Comparison of ENCODE assay signal across 15 cellular contexts in the genomic region with DNA sequence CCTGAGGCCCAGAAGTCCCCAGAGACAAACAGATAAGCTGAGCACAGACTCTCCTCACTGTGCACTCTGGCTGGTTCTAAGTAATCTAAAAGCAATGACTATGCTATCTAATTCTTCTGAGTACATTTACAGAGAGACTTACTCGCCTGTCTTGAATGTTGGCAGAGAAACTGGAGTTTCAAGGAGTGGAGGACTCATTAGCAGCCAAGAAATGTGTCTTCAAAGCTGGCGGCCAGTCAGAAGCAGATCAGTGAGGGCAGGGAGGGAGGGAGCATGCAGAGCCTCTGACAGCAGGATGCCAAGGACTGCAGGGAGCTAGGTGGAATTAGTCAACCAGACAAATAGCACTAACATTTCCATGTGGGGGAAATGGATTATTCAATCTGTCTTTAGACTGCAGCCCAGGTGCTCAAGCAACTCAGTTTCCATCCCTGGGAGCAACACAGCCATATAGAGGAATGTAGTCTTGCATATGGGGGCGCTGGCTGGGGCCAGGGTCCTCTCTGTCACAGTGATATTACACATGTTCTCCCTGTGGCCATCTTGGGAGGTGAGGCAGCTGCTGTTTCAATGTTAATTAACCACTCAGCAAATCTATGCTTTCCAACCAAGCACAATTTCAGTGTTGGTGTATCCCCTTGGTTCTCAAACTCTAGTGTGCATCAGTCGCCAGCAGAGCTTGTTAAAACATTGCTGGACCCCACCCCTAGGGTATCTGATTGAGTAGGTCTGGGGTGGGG.
DNase-seq lines count a peak whose midpoint lies in the region; ATAC-seq, FAIRE-seq and TF ChIP-seq lines count a peak whose summit lies in the region.
"Had no signal": no experiment of that assay in that cellular context is flagged by ENCODE, and none has a peak within 500 bp of the region (broad histone marks: within the 10 kb centered on the region; RNA-seq: fewer than 3 reads in every experiment).

No MANE protein-coding gene starts in this region.

- H3K23ac ChIP-seq in mesenchymal stem cell (ENCODE audit: low read length in 2 of 2) = no peak overlapping the region

- no peak overlapping the region for H2AK5ac ChIP-seq in mesenchymal stem cell (ENCODE audit: low read length, severe bottlenecking)

- H3K4me2 ChIP-seq in endothelial cell of umbilical vein (ENCODE audit: insufficient read depth, low read length) (no peak overlapping the region), mesenchymal stem cell (ENCODE audit: low read length, poor library complexity, severe bottlenecking) (no peak overlapping the region)

- dilution Hi-C loops in endothelial cell of umbilical vein (cut with MboI; ENCODE audit: extremely low pct_ligation_motif_present, low sequenced_read_pairs) = no loop called here

- H3K9me3 ChIP-seq in right atrium auricular region (no peaks in the 10 kb centered on the region), endothelial cell of umbilical vein (replicated peaks; ENCODE audit: control insufficient read depth, insufficient read depth, low read length) (no peaks in the 10 kb centered on the region), mesenchymal stem cell (ENCODE audit: control insufficient read depth, low read length) (peaks cover 5% of the 10 kb centered on the region), uterus (no peaks in the 10 kb centered on the region)
- H3K9me3 ChIP-seq: Caco-2, heart left ventricle, thoracic aorta had no signal

- 60% methylated on average over 4 of the region's 4 CpGs for WGBS in mesenchymal stem cell

- DNase-seq in left ventricle myocardium superior = no peak
- DNase-seq in right atrium auricular region (ENCODE audit: low spot score) = no peak
- peak; percentile 20 for DNase-seq in endothelial cell of umbilical vein (ENCODE audit: low read depth, low spot score)
- DNase-seq in mesenchymal stem cell = peak; percentile 6
- DNase-seq in uterus = peak; percentile 28 to 54
- no peak for DNase-seq in DMS53 treated with DMSO at 0.1 percent for 48 hours (lab: John Stamatoyannopoulos, UW; ENCODE audit: unreplicated experiment)
- no peak for DNase-seq in middle frontal gyrus (ENCODE audit: extremely low spot score, low spot score)
- DNase-seq: activated CD4-positive, CD25-positive, alpha-beta regulatory T cell treated with anti-CD3 and anti-CD28 coated beads, Interleukin-2, amount 50 U/mL, for 72 hours; Caco-2; effector memory CD4-positive, alpha-beta T cell; heart left ventricle; left ventricle myocardium inferior; stimulated activated CD4-positive, alpha-beta T cell treated with anti-CD3 and anti-CD28 coated beads, Interleukin-12 subunit alpha, Interleukin-12 subunit beta, amount 100 ng/mL, for 4 hours had no signal

- no peak overlapping the region for H2BK12ac ChIP-seq in mesenchymal stem cell (ENCODE audit: low read length in 2 of 2)

- no peaks in the 10 kb centered on the region for H3K4me1 ChIP-seq in right atrium auricular region
- peaks cover 47% of the 10 kb centered on the region for H3K4me1 ChIP-seq in endothelial cell of umbilical vein (ENCODE audit: control insufficient read depth, extremely low read depth, insufficient read depth, low read length)
- H3K4me1 ChIP-seq in mesenchymal stem cell (ENCODE audit: control insufficient read depth, insufficient read depth, low read depth, low read length) = no peaks in the 10 kb centered on the region
- no peaks in the 10 kb centered on the region for H3K4me1 ChIP-seq in uterus
- H3K4me1 ChIP-seq: Caco-2, left ventricle myocardium inferior had no signal

- no peak overlapping the region for H3K14ac ChIP-seq in mesenchymal stem cell (ENCODE audit: low read length in 2 of 2)

- H3K79me1 ChIP-seq in mesenchymal stem cell (replicated peaks; ENCODE audit: low read length, poor library complexity, severe bottlenecking) = no peaks in the 10 kb centered on the region

- CTCF ChIA-PET in endothelial cell of umbilical vein (lab: Charles Lee) = interaction anchor here (0.7 to 1.6 kb wide), 8 partner anchors 8 to 205 kb away, joined by 3 to 6 read pairs (median 4); no protein-coding TSS in a partner anchor

- H2AFZ ChIP-seq in endothelial cell of umbilical vein (ENCODE audit: low read depth, low read length) = peak overlapping the region; percentile 35
- H2AFZ ChIP-seq in mesenchymal stem cell (ENCODE audit: low read depth, low read length) = no peak overlapping the region

- TF ChIP-seq CTCF in right atrium auricular region (IDR thresholded peaks at IDR 0.05) (no peak), endothelial cell of umbilical vein (IDR thresholded peaks at IDR 0.05; ENCODE audit: extremely low read depth in 1 of 2, insufficient read depth in 1 of 2, low read depth in 1 of 2, low read length in 2 of 2) (no peak), uterus (IDR thresholded peaks at IDR 0.05) (no peak)

- H3K4me3 ChIP-seq in right atrium auricular region (no peak overlapping the region), endothelial cell of umbilical vein (replicated peaks in 1 of 3; ENCODE audit: insufficient read depth in 1 of 3, low read depth in 1 of 3, low read length in 3 of 3) (no peak overlapping the region), mesenchymal stem cell (ENCODE audit: insufficient read depth in 1 of 2, low read depth in 1 of 2, low read length in 2 of 2) (no peak overlapping the region), uterus (no peak overlapping the region)
- H3K4me3 ChIP-seq: heart left ventricle, left ventricle myocardium inferior, thoracic aorta had no signal

- TF ChIP-seq POLR2A in endothelial cell of umbilical vein (IDR thresholded peaks at IDR 0.05; ENCODE audit: low read depth, low read length) (no peak), uterus (IDR thresholded peaks at IDR 0.05) (no peak)

- H2BK5ac ChIP-seq in mesenchymal stem cell (ENCODE audit: low read depth, low read length, poor library complexity, severe bottlenecking) = no peak overlapping the region

- BruUV-seq in endothelial cell of umbilical vein (replicated peaks; lab: Mats Ljungman, UMichigan) = no TSS peak

- H3K9me1 ChIP-seq in endothelial cell of umbilical vein (replicated peaks; ENCODE audit: control insufficient read depth, extremely low read depth, insufficient read depth, low read length) = no peaks in the 10 kb centered on the region

- H3K18ac ChIP-seq in mesenchymal stem cell (ENCODE audit: low read depth in 1 of 2, low read length in 2 of 2) = no peak overlapping the region

- FAIRE-seq in endothelial cell of umbilical vein (lab: Jason Lieb, UNC) = no peak

- intact Hi-C loops in left ventricle myocardium superior (cut with micrococcal nuclease) = no loop called here
- intact Hi-C loops in endothelial cell of umbilical vein (cut with micrococcal nuclease) = loop anchor here (2.0 to 10.0 kb wide), 4 partner anchors 183 to 455 kb away; a partner anchor contains a TSS
- intact Hi-C loops in uterus (cut with DNase I; ENCODE audit: low total_unique reads) = no loop called here

- no peak overlapping the region for H2BK15ac ChIP-seq in mesenchymal stem cell (ENCODE audit: low read depth, poor library complexity, severe bottlenecking)

- no peak overlapping the region for H4K91ac ChIP-seq in mesenchymal stem cell (ENCODE audit: low read length)

- no peaks in the 10 kb centered on the region for H3K79me2 ChIP-seq in endothelial cell of umbilical vein (ENCODE audit: control insufficient read depth, insufficient read depth, low read length)

- no peak overlapping the region for H3K4ac ChIP-seq in mesenchymal stem cell (ENCODE audit: low read depth in 1 of 2, low read length in 2 of 2)

- ATAC-seq in left ventricle myocardium superior (peak; percentile 29), GM18519 (IDR thresholded peaks at IDR 0.05; ENCODE audit: low FRiP score, unreplicated experiment) (no peak)

- H3K9ac ChIP-seq in endothelial cell of umbilical vein (replicated peaks; ENCODE audit: extremely low read depth, insufficient read depth, low read length) (no peak overlapping the region), mesenchymal stem cell (ENCODE audit: low read length) (no peak overlapping the region)

- H3K27me3 ChIP-seq in right atrium auricular region (no peaks in the 10 kb centered on the region), endothelial cell of umbilical vein (ENCODE audit: control insufficient read depth in 2 of 2, insufficient read depth in 2 of 2, low read length in 2 of 2) (no peaks in the 10 kb centered on the region), mesenchymal stem cell (ENCODE audit: control insufficient read depth in 1 of 2, insufficient read depth in 1 of 2, low read length in 2 of 2) (peaks cover 0 to 8% of the 10 kb centered on the region in 2 experiments), uterus (no peaks in the 10 kb centered on the region)
- H3K27me3 ChIP-seq: heart left ventricle had no signal

- H3K27ac ChIP-seq in right atrium auricular region = no peak overlapping the region
- no peak overlapping the region for H3K27ac ChIP-seq in endothelial cell of umbilical vein (ENCODE audit: insufficient read depth, low read depth, low read length)
- no peak overlapping the region for H3K27ac ChIP-seq in mesenchymal stem cell (ENCODE audit: low read length, poor library complexity, severe bottlenecking)
- H3K27ac ChIP-seq in uterus = no peak overlapping the region
- H3K27ac ChIP-seq: heart left ventricle, left ventricle myocardium inferior, thoracic aorta had no signal

- POLR2A ChIA-PET in endothelial cell of umbilical vein (lab: Charles Lee) = no interaction called here

- H3K36me3 ChIP-seq in right atrium auricular region (no peaks in the 10 kb centered on the region), endothelial cell of umbilical vein (ENCODE audit: control insufficient read depth in 2 of 2, extremely low read depth in 1 of 2, insufficient read depth in 2 of 2, low read length in 2 of 2) (no peaks in the 10 kb centered on the region), mesenchymal stem cell (ENCODE audit: control insufficient read depth in 1 of 2, insufficient read depth in 2 of 2, low read depth in 1 of 2, low read length in 2 of 2) (no peaks in the 10 kb centered on the region), uterus (no peaks in the 10 kb centered on the region)
- H3K36me3 ChIP-seq: heart left ventricle, left ventricle myocardium inferior, thoracic aorta had no signal

- no peak overlapping the region for H2BK120ac ChIP-seq in mesenchymal stem cell (ENCODE audit: low read depth, low read length)

- no peaks in the 10 kb centered on the region for H4K20me1 ChIP-seq in endothelial cell of umbilical vein (replicated peaks; ENCODE audit: control insufficient read depth, extremely low read depth, insufficient read depth, low read length)

- H4K8ac ChIP-seq in mesenchymal stem cell (ENCODE audit: low read length) = no peak overlapping the region

TF ChIP-seq in endothelial cell of umbilical vein, 7 proteins besides CTCF, POLR2A, EP300 and RAD21 (continues in another document):
- no peak for TF ChIP-seq POLR2AphosphoS5 (IDR thresholded peaks at IDR 0.05; ENCODE audit: insufficient read depth, low read depth, low read length)
- TF ChIP-seq FOS (IDR thresholded peaks at IDR 0.05; ENCODE audit: borderline replicate concordance, insufficient read depth, low read length) = no peak
- no peak for TF ChIP-seq GATA2 (IDR thresholded peaks at IDR 0.05; ENCODE audit: insufficient read depth, insufficient read length, low read depth, low read length)
- TF ChIP-seq MYC (IDR thresholded peaks at IDR 0.05; ENCODE audit: low read depth, low read length) = no peak

Comparison
In these comparisons a context has a peak if more than half of its experiments do, and no peak if none do; other contexts are left out.
1. DNase-seq: peak in endothelial cell of umbilical vein (single experiment), mesenchymal stem cell (single experiment) and uterus (2 of 2); none in left ventricle myocardium superior (single experiment), right atrium auricular region (single experiment), DMS53 treated with DMSO at 0.1 percent for 48 hours (single experiment) and middle frontal gyrus (single experiment).